Comparison of ENCODE assay signal across 1 cellular context in the genomic region with DNA sequence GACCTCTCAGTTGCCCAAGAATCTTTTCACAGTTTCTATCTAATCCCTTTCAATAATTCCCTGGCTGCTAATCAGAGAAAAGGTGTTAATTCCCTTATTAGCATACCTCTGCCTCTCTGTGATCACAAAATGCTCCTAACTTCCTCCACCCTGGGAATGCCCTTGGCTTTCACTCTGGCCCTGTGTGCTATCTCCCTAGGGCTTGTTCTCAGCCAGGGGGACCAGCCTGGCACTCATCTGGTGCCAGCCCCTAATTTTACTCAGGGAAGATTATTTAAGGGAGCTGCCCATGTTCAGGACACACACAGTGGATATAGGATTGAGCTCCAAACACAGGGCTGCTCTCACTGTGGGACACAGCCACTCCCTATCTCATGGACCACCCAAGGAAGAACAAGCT.
TF ChIP-seq lines count a peak whose summit lies in the region.

No MANE protein-coding gene starts in this region.

TF ChIP-seq in GM23338, 12 proteins besides CTCF, POLR2A, EP300 and RAD21 (continued from another document):
- TF ChIP-seq ZNF462 (CRISPR knock-in tag; IDR thresholded peaks at IDR 0.05) (no peak), POLR2AphosphoS5 (IDR thresholded peaks at IDR 0.05; ENCODE audit: low read depth) (no peak), EZH2phosphoT487 (IDR thresholded peaks at IDR 0.05; ENCODE audit: unreplicated experiment) (no peak)
TF ChIP-seq in GM23338: peak in this region for 0.
